ENCODE assay signal across 8 cellular contexts in the genomic region with DNA sequence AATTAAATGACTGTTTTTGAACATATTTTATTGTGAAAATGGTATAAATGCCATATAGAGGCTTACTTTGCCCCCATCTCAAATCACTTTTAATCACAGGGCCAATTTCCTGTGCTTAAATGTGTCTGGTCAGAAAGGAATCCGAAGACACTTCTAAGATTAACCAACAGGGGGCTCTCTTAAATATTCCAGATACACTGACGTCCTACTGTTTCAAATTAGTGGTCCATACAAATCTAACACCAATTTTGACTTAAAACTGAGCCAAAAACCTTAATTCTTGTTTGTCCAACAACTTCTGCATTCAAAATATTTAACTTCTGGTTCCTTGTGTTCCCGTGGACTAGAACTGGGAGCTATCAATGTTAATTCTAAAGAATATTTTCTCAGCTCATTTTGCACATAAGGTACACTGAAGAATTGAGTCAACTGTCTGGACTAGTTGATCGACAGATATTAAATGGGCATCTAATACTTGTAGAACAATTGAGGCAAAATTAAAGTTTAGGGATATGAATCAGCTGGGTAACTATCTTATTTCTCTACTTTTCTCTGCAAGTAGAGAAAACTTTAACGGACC.
DNase-seq lines count a peak whose midpoint lies in the region; ATAC-seq and TF ChIP-seq lines count a peak whose summit lies in the region.

No MANE protein-coding gene starts in this region.

- no peak overlapping the region for H3K27ac ChIP-seq in AG04450 (ENCODE audit: low read depth, low read length)
- H3K27ac ChIP-seq in mesenchymal stem cell (ENCODE audit: low read length, poor library complexity, severe bottlenecking): no peak overlapping the region

- H3K9me3 ChIP-seq in AG04450 (ENCODE audit: control insufficient read depth, insufficient read depth, low read length) (no peaks in the 10 kb centered on the region), mesenchymal stem cell (ENCODE audit: control insufficient read depth, low read length) (no peaks in the 10 kb centered on the region)

- H4K8ac ChIP-seq in mesenchymal stem cell (ENCODE audit: low read length): no peak overlapping the region

- no peak overlapping the region for H4K91ac ChIP-seq in mesenchymal stem cell (ENCODE audit: low read length)

- no peak overlapping the region for H2BK120ac ChIP-seq in mesenchymal stem cell (ENCODE audit: low read depth, low read length)

- H3K14ac ChIP-seq in mesenchymal stem cell (ENCODE audit: low read length in 2 of 2): no peak overlapping the region

- CTCF ChIA-PET in AG04450 (lab: Charles Lee): interaction anchor here (0.8 to 0.9 kb wide), 4 partner anchors 9 to 39 kb away, joined by 3 read pairs; no protein-coding TSS in a partner anchor

- H3K4me3 ChIP-seq in AG04450 (ENCODE audit: low read depth, low read length) (no peak overlapping the region), GM12865 (ENCODE audit: low read depth, low read length) (no peak overlapping the region), cardiac fibroblast (replicated peaks in 1 of 2; ENCODE audit: low read depth in 2 of 2, low read length in 2 of 2) (no peak overlapping the region), mesenchymal stem cell (ENCODE audit: insufficient read depth in 1 of 2, low read depth in 1 of 2, low read length in 2 of 2) (no peak overlapping the region)

- TF ChIP-seq CTCF in AG04450 (IDR thresholded peaks at IDR 0.05; ENCODE audit: low read depth, low read length): peak; percentile 60
- TF ChIP-seq CTCF in GM12865 (IDR thresholded peaks at IDR 0.05; ENCODE audit: insufficient read depth, low read depth, low read length, missing control alignments): peak; percentile 31
- TF ChIP-seq CTCF in cardiac fibroblast (IDR thresholded peaks at IDR 0.05; ENCODE audit: low read depth, low read length): peak; percentile 59

- no peak overlapping the region for H3K4me2 ChIP-seq in mesenchymal stem cell (ENCODE audit: low read length, poor library complexity, severe bottlenecking)

- no peak overlapping the region for H2AK5ac ChIP-seq in mesenchymal stem cell (ENCODE audit: low read length, severe bottlenecking)

- H2BK12ac ChIP-seq in mesenchymal stem cell (ENCODE audit: low read length in 2 of 2): no peak overlapping the region

- no peaks in the 10 kb centered on the region for H3K4me1 ChIP-seq in mesenchymal stem cell (ENCODE audit: control insufficient read depth, insufficient read depth, low read depth, low read length)

- ATAC-seq in GM21717 (IDR thresholded peaks at IDR 0.05; ENCODE audit: unreplicated experiment) (no peak), GM18502 (IDR thresholded peaks at IDR 0.05; ENCODE audit: poor library complexity, unreplicated experiment) (no peak)

- no peak overlapping the region for H3K18ac ChIP-seq in mesenchymal stem cell (ENCODE audit: low read depth in 1 of 2, low read length in 2 of 2)

- H3K9ac ChIP-seq in mesenchymal stem cell (ENCODE audit: low read length): no peak overlapping the region

- peak; percentile 6 for DNase-seq in AG04450 (ENCODE audit: low read depth, low spot score)
- peak; percentile 51 for DNase-seq in GM12865 (ENCODE audit: low read depth)
- DNase-seq in NAMALWA (ENCODE audit: low spot score): peak; percentile 64
- peak; percentile 67 to 68 for DNase-seq in cardiac fibroblast (ENCODE audit: low read depth in 2 of 2)
- peak; percentile 28 for DNase-seq in mesenchymal stem cell
- no peak for DNase-seq in T-helper 1 cell

- H3K79me1 ChIP-seq in mesenchymal stem cell (replicated peaks; ENCODE audit: low read length, poor library complexity, severe bottlenecking): no peaks in the 10 kb centered on the region

- no peaks in the 10 kb centered on the region for H3K36me3 ChIP-seq in mesenchymal stem cell (ENCODE audit: control insufficient read depth in 1 of 2, insufficient read depth in 2 of 2, low read depth in 1 of 2, low read length in 2 of 2)

- H2BK5ac ChIP-seq in mesenchymal stem cell (ENCODE audit: low read depth, low read length, poor library complexity, severe bottlenecking): no peak overlapping the region

- WGBS in mesenchymal stem cell: 52% methylated on average over 3 of the region's 5 CpGs

- POLR2A ChIA-PET in AG04450 (lab: Yijun Ruan, JAX): interaction anchor here (0.6 kb wide), 1 partner anchor 728 kb away, joined by 3 read pairs; no protein-coding TSS in a partner anchor

- no peak overlapping the region for H2AFZ ChIP-seq in mesenchymal stem cell (ENCODE audit: low read depth, low read length)

- H3K23ac ChIP-seq in mesenchymal stem cell (ENCODE audit: low read length in 2 of 2): no peak overlapping the region

- no peak overlapping the region for H3K4ac ChIP-seq in mesenchymal stem cell (ENCODE audit: low read depth in 1 of 2, low read length in 2 of 2)

- no peak overlapping the region for H2BK15ac ChIP-seq in mesenchymal stem cell (ENCODE audit: low read depth, poor library complexity, severe bottlenecking)

- H3K27me3 ChIP-seq in AG04450 (ENCODE audit: control insufficient read depth, insufficient read depth, low read length) (no peaks in the 10 kb centered on the region), mesenchymal stem cell (ENCODE audit: control insufficient read depth in 1 of 2, insufficient read depth in 1 of 2, low read length in 2 of 2) (no peaks in the 10 kb centered on the region)

Comparison
In these comparisons a context has a peak if more than half of its experiments do, and no peak if none do; other contexts are left out.
1. DNase-seq: peak in AG04450 (single experiment), GM12865 (single experiment), NAMALWA (single experiment), cardiac fibroblast (2 of 2) and mesenchymal stem cell (single experiment); none in T-helper 1 cell (0 of 5).
2. Peak in every context shown above with its lines, with median percentiles within 50 percentile points of each other: CTCF ChIP-seq.